ENCODE assay signal across 20 cellular contexts in the genomic region with DNA sequence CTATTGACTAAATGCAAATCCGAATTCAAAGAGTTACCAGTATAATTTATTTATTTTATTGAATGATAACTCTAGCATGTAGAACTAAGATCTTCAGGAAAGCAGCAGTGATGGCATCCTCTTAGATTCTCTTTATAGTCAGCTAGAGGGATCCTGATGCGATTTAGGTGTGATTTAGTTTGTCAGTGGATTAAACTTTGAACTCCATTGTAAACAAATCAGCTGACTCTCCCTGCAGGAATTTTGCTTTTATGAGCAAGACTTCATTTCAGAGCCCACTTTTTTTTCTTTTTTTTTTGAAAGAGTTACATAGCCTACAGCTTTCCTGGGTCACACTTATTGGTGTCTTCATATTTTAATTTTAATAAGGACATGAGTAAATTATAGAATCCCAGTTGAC.
DNase-seq lines count a peak whose midpoint lies in the region; ATAC-seq and TF ChIP-seq lines count a peak whose summit lies in the region.
"Had no signal": no experiment of that assay in that cellular context is flagged by ENCODE, and none has a peak within 500 bp of the region (broad histone marks: within the 10 kb centered on the region; RNA-seq: fewer than 3 reads in every experiment).

No MANE protein-coding gene starts in this region.

- H4K8ac ChIP-seq in mesenchymal stem cell (ENCODE audit: low read length) = no peak overlapping the region

- H2AK5ac ChIP-seq in mesenchymal stem cell (ENCODE audit: low read length, severe bottlenecking) = no peak overlapping the region

- no peak overlapping the region for H3K23ac ChIP-seq in mesenchymal stem cell (ENCODE audit: low read length in 2 of 2)

- no peaks in the 10 kb centered on the region for H3K36me3 ChIP-seq in mesenchymal stem cell (ENCODE audit: control insufficient read depth in 1 of 2, insufficient read depth in 2 of 2, low read depth in 1 of 2, low read length in 2 of 2)
- no peaks in the 10 kb centered on the region for H3K36me3 ChIP-seq in mucosa of descending colon (ENCODE audit: low read depth)
- H3K36me3 ChIP-seq: BLaER1, HAP-1 had no signal

- H4K91ac ChIP-seq in mesenchymal stem cell (ENCODE audit: low read length) = no peak overlapping the region

- ATAC-seq in HG03196 (IDR thresholded peaks at IDR 0.05; ENCODE audit: unreplicated experiment) (no peak), mucosa of descending colon (no peak)
- ATAC-seq: GM12878, K562 had no signal

- H3K9me3 ChIP-seq in mesenchymal stem cell (ENCODE audit: control insufficient read depth, low read length) (no peaks in the 10 kb centered on the region), mucosa of descending colon (no peaks in the 10 kb centered on the region)
- H3K9me3 ChIP-seq: BLaER1, HAP-1 had no signal

- H3K4me1 ChIP-seq in mesenchymal stem cell (ENCODE audit: control insufficient read depth, insufficient read depth, low read depth, low read length) = peaks cover 5% of the 10 kb centered on the region
- H3K4me1 ChIP-seq in mucosa of descending colon (ENCODE audit: low read depth) = no peaks in the 10 kb centered on the region

- no peak overlapping the region for H3K14ac ChIP-seq in mesenchymal stem cell (ENCODE audit: low read length in 2 of 2)

- H3K9ac ChIP-seq in mesenchymal stem cell (ENCODE audit: low read length) = no peak overlapping the region
- H3K9ac ChIP-seq: BLaER1, GM23248 had no signal

- 0% methylated on average over 1 of the region's 2 CpGs for WGBS in mesenchymal stem cell

- H2BK12ac ChIP-seq in mesenchymal stem cell (ENCODE audit: low read length in 2 of 2) = no peak overlapping the region

- H3K27me3 ChIP-seq in mesenchymal stem cell (ENCODE audit: control insufficient read depth in 1 of 2, insufficient read depth in 1 of 2, low read length in 2 of 2) = no peaks in the 10 kb centered on the region
- H3K27me3 ChIP-seq: BLaER1 had no signal

- no peak overlapping the region for H2BK15ac ChIP-seq in mesenchymal stem cell (ENCODE audit: low read depth, poor library complexity, severe bottlenecking)

- no peak overlapping the region for H2AFZ ChIP-seq in mesenchymal stem cell (ENCODE audit: low read depth, low read length)
- H2AFZ ChIP-seq: GM23248 had no signal

- no peaks in the 10 kb centered on the region for H3K79me1 ChIP-seq in mesenchymal stem cell (replicated peaks; ENCODE audit: low read length, poor library complexity, severe bottlenecking)

- TF ChIP-seq CTCF in epithelial cell of esophagus (IDR thresholded peaks at IDR 0.05; ENCODE audit: insufficient read depth, low read depth, low read length, missing control alignments) (no peak), mucosa of descending colon (IDR thresholded peaks at IDR 0.05) (no peak)

- no peak overlapping the region for H3K4me2 ChIP-seq in mesenchymal stem cell (ENCODE audit: low read length, poor library complexity, severe bottlenecking)
- H3K4me2 ChIP-seq: BLaER1 had no signal

- DNase-seq in NCI-H82 (lab: John Stamatoyannopoulos, UW) (peak; percentile 8), NCI-H82 treated with DMSO at 0.1 percent for 48 hours (lab: John Stamatoyannopoulos, UW; ENCODE audit: unreplicated experiment) (no peak), epithelial cell of esophagus (ENCODE audit: low read depth) (peak; percentile 32), mesenchymal stem cell (peak; percentile 52), mucosa of descending colon (no peak), NCI-H128 (lab: John Stamatoyannopoulos, UW; ENCODE audit: unreplicated experiment) (no peak)
- DNase-seq: CD4-positive, alpha-beta memory T cell; DMS 273 treated with DMSO at 0.1 percent for 48 hours; DMS53; DND-41; EL; GM23248; IMR-90 had no signal

- H2BK120ac ChIP-seq in mesenchymal stem cell (ENCODE audit: low read depth, low read length) = no peak overlapping the region

- H2BK5ac ChIP-seq in mesenchymal stem cell (ENCODE audit: low read depth, low read length, poor library complexity, severe bottlenecking) = no peak overlapping the region

- H3K4me3 ChIP-seq in epithelial cell of esophagus (ENCODE audit: low read length) (no peak overlapping the region), mesenchymal stem cell (ENCODE audit: insufficient read depth in 1 of 2, low read depth in 1 of 2, low read length in 2 of 2) (no peak overlapping the region), mucosa of descending colon (no peak overlapping the region)
- H3K4me3 ChIP-seq: BLaER1, GM12878, GM23248, HAP-1, K562 had no signal

- H3K4ac ChIP-seq in mesenchymal stem cell (ENCODE audit: low read depth in 1 of 2, low read length in 2 of 2) = no peak overlapping the region

- intact Hi-C loops in mucosa of descending colon (cut with DNase I, micrococcal nuclease) = no loop called here

- H3K18ac ChIP-seq in mesenchymal stem cell (ENCODE audit: low read depth in 1 of 2, low read length in 2 of 2) = no peak overlapping the region

- no peak overlapping the region for H3K27ac ChIP-seq in mesenchymal stem cell (ENCODE audit: low read length, poor library complexity, severe bottlenecking)
- H3K27ac ChIP-seq: 22Rv1, BLaER1, GM23248, HL-60 had no signal

Comparison
In these comparisons a context has a peak if more than half of its experiments do, and no peak if none do; other contexts are left out.
1. DNase-seq: peak in NCI-H82 (single experiment), epithelial cell of esophagus (single experiment) and mesenchymal stem cell (single experiment); none in NCI-H82 treated with DMSO at 0.1 percent for 48 hours (single experiment), mucosa of descending colon (0 of 3) and NCI-H128 (single experiment).